Comparison of ENCODE assay signal across 8 cellular contexts in genomic region chr19:4910594-4911273, GRCh38. TPM values are rescaled to one million over a fixed set of nuclear protein-coding genes. Genes with fewer than 3 reads are reported as not detected.
DNase-seq lines count a peak whose midpoint lies in the region; ATAC-seq and TF ChIP-seq lines count a peak whose summit lies in the region.

No MANE protein-coding gene starts in this region.

- peak overlapping the region; percentile 94 for H3K4me3 Mint-ChIP-seq in central memory CD8-positive, alpha-beta T cell

- H2BK120ac ChIP-seq in mesendoderm (ENCODE audit: low read depth, low read length), result no peak overlapping the region

- no peak overlapping the region for H4K5ac ChIP-seq in mesendoderm (ENCODE audit: low read length)

- H2BK5ac ChIP-seq in mesendoderm (ENCODE audit: low read length), result no peak overlapping the region

- H3K36me3 Mint-ChIP-seq in central memory CD8-positive, alpha-beta T cell (ENCODE audit: insufficient read depth), result peaks cover 31% of the 10 kb centered on the region

- DNase-seq in ACHN (peak; percentile 15), GDM1 (lab: John Stamatoyannopoulos, UW) (peak; percentile 78), mesendoderm (peak; percentile 22), NCI-H1105 (lab: John Stamatoyannopoulos, UW) (no peak)
- no peak for DNase-seq in central memory CD8-positive, alpha-beta T cell (ENCODE audit: low spot score in 2 of 2)

- in situ Hi-C loops in ACHN (cut with HindIII; ENCODE audit: low pct_ligation_motif_present, low pct_unique_long_range_greater_than_20kb, low sequenced_read_pairs), result no loop called here

- no peak overlapping the region for H3K23ac ChIP-seq in mesendoderm (ENCODE audit: low read length)

- H3K79me1 ChIP-seq in mesendoderm (ENCODE audit: low read length), result peaks cover 22% of the 10 kb centered on the region

- peak overlapping the region; percentile 75 for H3K4ac ChIP-seq in mesendoderm (ENCODE audit: low read depth, low read length)

- H2AK5ac ChIP-seq in mesendoderm (ENCODE audit: low read length), result no peak overlapping the region

- no peak overlapping the region for H4K8ac ChIP-seq in mesendoderm (ENCODE audit: low read depth, low read length)

- H3K4me1 Mint-ChIP-seq in central memory CD8-positive, alpha-beta T cell, result peaks cover 62% of the 10 kb centered on the region

- no peaks in the 10 kb centered on the region for H3K27me3 ChIP-seq in mesendoderm (ENCODE audit: insufficient read depth, low read length, poor library complexity)

- H3K9me3 Mint-ChIP-seq in central memory CD8-positive, alpha-beta T cell, result no peaks in the 10 kb centered on the region

- H3K4me3 ChIP-seq in mesendoderm (ENCODE audit: low read length) (peak overlapping the region; percentile 59), urinary bladder (ENCODE audit: low read depth, low read length) (peak overlapping the region; percentile 71)

- no peak overlapping the region for H2BK15ac ChIP-seq in mesendoderm (replicated peaks; ENCODE audit: low read depth)

- no peak overlapping the region for H3K27ac ChIP-seq in mesendoderm (ENCODE audit: low read depth, low read length)
- H3K27ac ChIP-seq in urinary bladder (ENCODE audit: low read depth), result no peak overlapping the region

- no peak overlapping the region for H3K18ac ChIP-seq in mesendoderm (ENCODE audit: low read length)

- H3K27me3 Mint-ChIP-seq in central memory CD8-positive, alpha-beta T cell, result no peaks in the 10 kb centered on the region

- no peaks in the 10 kb centered on the region for H3K4me1 ChIP-seq in mesendoderm (ENCODE audit: control insufficient read depth, low read depth, low read length)
- H3K4me1 ChIP-seq in urinary bladder (ENCODE audit: insufficient read depth), result no peaks in the 10 kb centered on the region

- no CpG with 5 or more reads among the region's 23 CpGs for WGBS in mesendoderm (ENCODE audit: extremely low coverage, insufficient coverage, low lambda C conversion rate)
- WGBS in urinary bladder, result 36% methylated on average over 23 of the region's 23 CpGs

- H3K56ac ChIP-seq in mesendoderm (ENCODE audit: low read length), result peak overlapping the region; percentile 91

- H3K4me2 ChIP-seq in mesendoderm (ENCODE audit: low read length), result peak overlapping the region; percentile 79

- H3K79me2 ChIP-seq in mesendoderm (ENCODE audit: control insufficient read depth, insufficient read depth, low read length), result peaks cover 46% of the 10 kb centered on the region

- peaks cover 4% of the 10 kb centered on the region for H3K36me3 ChIP-seq in mesendoderm (ENCODE audit: control insufficient read depth, insufficient read depth, low read length)
- H3K36me3 ChIP-seq in urinary bladder (ENCODE audit: insufficient read depth), result no peaks in the 10 kb centered on the region

- peak overlapping the region; percentile 87 for H3K27ac Mint-ChIP-seq in central memory CD8-positive, alpha-beta T cell (ENCODE audit: low read depth)

- ATAC-seq in central memory CD8-positive, alpha-beta T cell (replicated peaks; ENCODE audit: extremely low read depth, poor library complexity, severe bottlenecking), result no peak
- no peak for ATAC-seq in HG03045 (IDR thresholded peaks at IDR 0.05; ENCODE audit: unreplicated experiment)

- peak overlapping the region; percentile 76 for H3K9ac ChIP-seq in mesendoderm (ENCODE audit: low read length)

TF ChIP-seq in PFSK-1, 5 proteins besides CTCF, POLR2A, EP300 and RAD21:
- peak; percentile 69 for TF ChIP-seq POLR2AphosphoS5 (IDR thresholded peaks at IDR 0.05; ENCODE audit: low read depth, low read length)
- TF ChIP-seq TAF1 (IDR thresholded peaks at IDR 0.05; ENCODE audit: borderline replicate concordance, insufficient read depth, low read length), result peak; percentile 66; the same call in 1 of the 2 replicates
- no peak for TF ChIP-seq SIN3A (IDR thresholded peaks at IDR 0.05; ENCODE audit: borderline replicate concordance, insufficient read depth, low read length)
- TF ChIP-seq REST (IDR thresholded peaks at IDR 0.05; ENCODE audit: insufficient read depth in 1 of 2, low read depth in 2 of 2, low read length in 2 of 2), result peak in 1 of 2 experiments; percentile 44; a peak in 1 of 4 replicates
- TF ChIP-seq FOXP2 (optimal IDR thresholded peaks at IDR 0.05; ENCODE audit: borderline replicate concordance, extremely low read depth, extremely low read length, insufficient read depth), result no peak

RNA-seq across cellular contexts. Expression of gene UHRF1, which starts 1.4 kb away (rescaled TPM):
- 24.7 TPM for polyA plus RNA-seq in PFSK-1 (2012; ENCODE audit: insufficient read length, low read depth)
- 38.1 TPM for polyA plus RNA-seq in mesendoderm (2013, experiment 1 of 2)
- polyA plus RNA-seq in mesendoderm (2013, experiment 2 of 2), result 38.3 TPM
- total RNA-seq in urinary bladder, result 8.5 TPM
- polyA plus RNA-seq in urinary bladder, result 0.57 TPM

RNA-seq across cellular contexts. Expression of gene ARRDC5, which starts 8.0 kb away (rescaled TPM):
- not detected for polyA plus RNA-seq in PFSK-1 (2012; ENCODE audit: insufficient read length, low read depth)
- polyA plus RNA-seq in mesendoderm (2013, experiment 1 of 2), result not detected
- not detected for polyA plus RNA-seq in mesendoderm (2013, experiment 2 of 2)
- 0.26 TPM for total RNA-seq in urinary bladder
- 0.18 TPM for polyA plus RNA-seq in urinary bladder

RNA-seq across cellular contexts. Expression of gene PLIN3, which starts 43.3 kb away (rescaled TPM):
- 76.0 TPM for polyA plus RNA-seq in PFSK-1 (2012; ENCODE audit: insufficient read length, low read depth)
- polyA plus RNA-seq in mesendoderm (2013, experiment 1 of 2), result 27.5 TPM
- 28.8 TPM for polyA plus RNA-seq in mesendoderm (2013, experiment 2 of 2)
- total RNA-seq in urinary bladder, result 32.3 TPM
- polyA plus RNA-seq in urinary bladder, result 74.9 TPM

RNA-seq across cellular contexts. Expression of gene KDM4B, which starts 58.2 kb away (rescaled TPM):
- 19.7 TPM for polyA plus RNA-seq in PFSK-1 (2012; ENCODE audit: insufficient read length, low read depth)
- 8.5 TPM for polyA plus RNA-seq in mesendoderm (2013, experiment 1 of 2)
- 8.4 TPM for polyA plus RNA-seq in mesendoderm (2013, experiment 2 of 2)
- 14.3 TPM for total RNA-seq in urinary bladder
- polyA plus RNA-seq in urinary bladder, result 19.5 TPM

Comparison
In these comparisons a context has a peak if more than half of its experiments do, and no peak if none do; other contexts are left out.
1. DNase-seq: peak in ACHN (single experiment), GDM1 (single experiment) and mesendoderm (single experiment); none in central memory CD8-positive, alpha-beta T cell (0 of 2) and NCI-H1105 (single experiment).